7 cellular contexts compared by ENCODE assay signal in the genomic region with DNA sequence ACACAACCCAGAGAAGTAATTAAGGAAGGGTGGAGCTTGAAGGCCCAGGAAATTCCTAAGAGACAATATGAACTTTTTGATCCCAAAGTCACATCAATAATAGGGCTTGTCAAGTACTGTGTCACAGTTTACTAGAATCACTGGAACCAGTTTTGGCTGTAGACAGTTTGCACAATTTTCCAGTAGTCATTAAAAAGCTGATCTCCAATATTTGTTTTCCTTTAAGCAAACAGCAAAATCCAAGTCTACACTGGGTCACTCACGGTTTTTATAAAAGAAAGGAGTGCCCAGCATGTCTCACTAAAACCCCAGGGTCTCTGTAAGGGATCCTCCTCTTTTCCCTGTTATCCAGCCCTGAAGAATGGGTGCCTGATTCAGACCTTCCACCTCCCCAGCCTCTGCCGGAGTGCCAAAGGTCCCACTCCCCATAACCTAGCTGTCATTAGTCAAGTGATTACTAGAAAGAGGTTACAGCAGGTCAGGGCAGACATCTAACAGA. TPM values are rescaled to one million over a fixed set of nuclear protein-coding genes. Genes with fewer than 3 reads are reported as not detected.
DNase-seq lines count a peak whose midpoint lies in the region; ATAC-seq and TF ChIP-seq lines count a peak whose summit lies in the region.

No MANE protein-coding gene starts in this region.

- peak overlapping the region; percentile 92 for H3K4me3 Mint-ChIP-seq in activated T-helper 2 cell treated with anti-CD3 and anti-CD28 coated beads, Interferon-gamma antibody, Interleukin-2, Interleukin-4, amounts not matched to agents 10 μg/mL and 5 μg/mL and 100 μg/mL, durations not matched to agents 14 hours and 24 hours and 36 hours (ENCODE audit: low read depth)
- H3K4me3 Mint-ChIP-seq in immature natural killer cell, result peak overlapping the region; percentile 85 to 93 (median 91)
- H3K4me3 Mint-ChIP-seq in stimulated activated naive CD8-positive, alpha-beta T cell treated with anti-CD3 and anti-CD28 coated beads, Interleukin-15, amount 100 ng/mL, for 72 hours, result peak overlapping the region; percentile 95 to 97

- intact Hi-C loops in activated T-helper 2 cell treated with anti-CD3 and anti-CD28 coated beads, Interferon-gamma antibody, Interleukin-2, Interleukin-4, amounts not matched to agents 10 μg/mL and 5 μg/mL and 100 μg/mL, durations not matched to agents 14 hours and 24 hours and 36 hours (cut with micrococcal nuclease), result loop anchor here (1.0 to 2.0 kb wide), 5 partner anchors 55 to 374 kb away; a partner anchor contains a TSS

- no peak for DNase-seq in HL-60 (ENCODE audit: low read depth in 1 of 2, low spot score in 1 of 2)
- DNase-seq in activated T-helper 2 cell treated with anti-CD3 and anti-CD28 coated beads, Interferon-gamma antibody, Interleukin-2, Interleukin-4, amounts not matched to agents 10 μg/mL and 5 μg/mL and 100 μg/mL, durations not matched to agents 14 hours and 24 hours and 36 hours (ENCODE audit: low spot score), result no peak
- DNase-seq in immature natural killer cell, result no peak
- no peak for DNase-seq in stimulated activated naive CD8-positive, alpha-beta T cell treated with anti-CD3 and anti-CD28 coated beads, Interleukin-15, amount 100 ng/mL, for 72 hours
- no peak for DNase-seq in COLO668 (lab: John Stamatoyannopoulos, UW; ENCODE audit: unreplicated experiment)

- TF ChIP-seq CTCF in HL-60 (IDR thresholded peaks at IDR 0.05; ENCODE audit: insufficient read depth, low read length), result no peak

- peak overlapping the region; percentile 87 for H3K27ac ChIP-seq in HL-60 (replicated peaks)

- H3K27me3 Mint-ChIP-seq in activated T-helper 2 cell treated with anti-CD3 and anti-CD28 coated beads, Interferon-gamma antibody, Interleukin-2, Interleukin-4, amounts not matched to agents 10 μg/mL and 5 μg/mL and 100 μg/mL, durations not matched to agents 14 hours and 24 hours and 36 hours (ENCODE audit: low read depth), result no peaks in the 10 kb centered on the region
- peaks cover 0 to 7% (median 0%) of the 10 kb centered on the region in 3 donors for H3K27me3 Mint-ChIP-seq in immature natural killer cell (ENCODE audit: low read depth in 3 of 3)
- no peaks in the 10 kb centered on the region for H3K27me3 Mint-ChIP-seq in stimulated activated naive CD8-positive, alpha-beta T cell treated with anti-CD3 and anti-CD28 coated beads, Interleukin-15, amount 100 ng/mL, for 72 hours

- peak; percentile 18 for ATAC-seq in stimulated activated naive CD8-positive, alpha-beta T cell treated with anti-CD3 and anti-CD28 coated beads, Interleukin-15, amount 100 ng/mL, for 72 hours
- no peak for ATAC-seq in HG02981 (IDR thresholded peaks at IDR 0.05; ENCODE audit: unreplicated experiment)
- ATAC-seq in HG03565 (IDR thresholded peaks at IDR 0.05; ENCODE audit: unreplicated experiment), result no peak

- no peaks in the 10 kb centered on the region for H3K36me3 Mint-ChIP-seq in activated T-helper 2 cell treated with anti-CD3 and anti-CD28 coated beads, Interferon-gamma antibody, Interleukin-2, Interleukin-4, amounts not matched to agents 10 μg/mL and 5 μg/mL and 100 μg/mL, durations not matched to agents 14 hours and 24 hours and 36 hours (ENCODE audit: low read depth)
- H3K36me3 Mint-ChIP-seq in immature natural killer cell, result peaks cover 0 to 3% (median 0%) of the 10 kb centered on the region in 3 donors

- H3K27me3 ChIP-seq in HL-60 (ENCODE audit: insufficient read depth, poor library complexity, severe bottlenecking), result no peaks in the 10 kb centered on the region

- no peaks in the 10 kb centered on the region for H3K9me3 Mint-ChIP-seq in activated T-helper 2 cell treated with anti-CD3 and anti-CD28 coated beads, Interferon-gamma antibody, Interleukin-2, Interleukin-4, amounts not matched to agents 10 μg/mL and 5 μg/mL and 100 μg/mL, durations not matched to agents 14 hours and 24 hours and 36 hours
- no peaks in the 10 kb centered on the region for H3K9me3 Mint-ChIP-seq in immature natural killer cell
- H3K9me3 Mint-ChIP-seq in stimulated activated naive CD8-positive, alpha-beta T cell treated with anti-CD3 and anti-CD28 coated beads, Interleukin-15, amount 100 ng/mL, for 72 hours, result no peaks in the 10 kb centered on the region

- peak overlapping the region; percentile 95 for H3K4me3 ChIP-seq in HL-60 (replicated peaks; ENCODE audit: insufficient read depth, low read length)

- peak overlapping the region; percentile 88 for H3K27ac Mint-ChIP-seq in activated T-helper 2 cell treated with anti-CD3 and anti-CD28 coated beads, Interferon-gamma antibody, Interleukin-2, Interleukin-4, amounts not matched to agents 10 μg/mL and 5 μg/mL and 100 μg/mL, durations not matched to agents 14 hours and 24 hours and 36 hours
- peak overlapping the region; percentile 91 to 97 (median 94) for H3K27ac Mint-ChIP-seq in immature natural killer cell
- peak overlapping the region; percentile 92 to 95 for H3K27ac Mint-ChIP-seq in stimulated activated naive CD8-positive, alpha-beta T cell treated with anti-CD3 and anti-CD28 coated beads, Interleukin-15, amount 100 ng/mL, for 72 hours

- peaks cover 8% of the 10 kb centered on the region for H3K4me1 Mint-ChIP-seq in activated T-helper 2 cell treated with anti-CD3 and anti-CD28 coated beads, Interferon-gamma antibody, Interleukin-2, Interleukin-4, amounts not matched to agents 10 μg/mL and 5 μg/mL and 100 μg/mL, durations not matched to agents 14 hours and 24 hours and 36 hours (ENCODE audit: low read depth)
- H3K4me1 Mint-ChIP-seq in immature natural killer cell, result peaks cover 9 to 11% of the 10 kb centered on the region in 2 donors
- H3K4me1 Mint-ChIP-seq in stimulated activated naive CD8-positive, alpha-beta T cell treated with anti-CD3 and anti-CD28 coated beads, Interleukin-15, amount 100 ng/mL, for 72 hours, result peaks cover 8% of the 10 kb centered on the region

RNA-seq across cellular contexts. Expression of a gene that starts 0.6 kb away (rescaled TPM):
- 14.3 and 19.0 TPM in 2 replicates for total RNA-seq in activated T-helper 2 cell treated with anti-CD3 and anti-CD28 coated beads, Interferon-gamma antibody, Interleukin-2, Interleukin-4, amounts not matched to agents 10 μg/mL and 5 μg/mL and 100 μg/mL, durations not matched to agents 14 hours and 24 hours and 36 hours
- 10 to 100 TPM in 1 of 3 donors, 1 to 10 TPM in 2; 6.4 to 13.0 (median 6.7) TPM for polyA plus RNA-seq in immature natural killer cell

RNA-seq across cellular contexts. Expression of a gene that starts 33.5 kb away (rescaled TPM):
- 1.5 and 1.6 TPM in 2 replicates for total RNA-seq in activated T-helper 2 cell treated with anti-CD3 and anti-CD28 coated beads, Interferon-gamma antibody, Interleukin-2, Interleukin-4, amounts not matched to agents 10 μg/mL and 5 μg/mL and 100 μg/mL, durations not matched to agents 14 hours and 24 hours and 36 hours
- 1 to 10 TPM in 1 of 3 donors, under 1 TPM in 1, not detected in 1; 0.40 to 1.5 TPM for polyA plus RNA-seq in immature natural killer cell

RNA-seq across cellular contexts. Expression of a gene that starts 54.9 kb away (rescaled TPM):
- 51.6 and 54.3 TPM in 2 replicates for total RNA-seq in activated T-helper 2 cell treated with anti-CD3 and anti-CD28 coated beads, Interferon-gamma antibody, Interleukin-2, Interleukin-4, amounts not matched to agents 10 μg/mL and 5 μg/mL and 100 μg/mL, durations not matched to agents 14 hours and 24 hours and 36 hours
- polyA plus RNA-seq in immature natural killer cell, result under 1 TPM in 2 of 3 donors, not detected in 1; 0.21 to 0.94 TPM
